Comparison of ENCODE assay signal across 20 cellular contexts in the genomic region with DNA sequence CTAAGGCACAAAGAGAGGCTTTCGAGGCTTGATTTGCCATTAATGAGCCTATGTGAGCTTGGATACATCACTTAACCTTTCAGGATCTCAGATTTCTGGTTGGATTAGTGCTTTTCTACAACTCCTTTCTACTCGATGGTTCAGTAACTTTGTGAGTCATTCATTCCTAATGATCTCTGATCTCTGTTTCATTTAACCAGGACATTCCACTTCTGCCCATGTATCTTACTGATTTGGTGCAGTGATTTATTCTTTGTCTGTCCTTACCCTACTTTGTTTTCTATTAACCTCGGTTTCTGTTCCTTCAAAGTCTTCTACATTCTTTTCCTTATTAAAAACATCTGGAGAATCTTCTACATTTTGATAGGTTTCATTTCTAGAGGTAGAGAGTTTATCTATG.
"Had no signal": no experiment of that assay in that cellular context is flagged by ENCODE, and none has a peak within 500 bp of the region (broad histone marks: within the 10 kb centered on the region; RNA-seq: fewer than 3 reads in every experiment).

No MANE protein-coding gene starts in this region.

- H3K4me1 ChIP-seq: left ventricle myocardium inferior had no signal

- H3K27ac ChIP-seq: left ventricle myocardium inferior had no signal

- ATAC-seq: activated CD8-positive, alpha-beta T cell treated with anti-CD3 and anti-CD28 coated beads for 36 hours; activated naive CD4-positive, alpha-beta T cell treated with anti-CD3 and anti-CD28 coated beads, Interleukin-2, amount 50 U/mL, for 72 hours; activated T-cell treated with anti-CD3 and anti-CD28 coated beads, Interleukin-2, amount 50 U/mL, for 72 hours; natural killer cell; right cardiac atrium; stimulated activated naive CD8-positive, alpha-beta T cell treated with anti-CD3 and anti-CD28 coated beads, Interleukin-15, Interleukin-2, amounts not matched to agents 100 U/mL and 50 U/mL, for 24 hours; T-helper 17 cell had no signal

- DNase-seq: activated CD4-positive, alpha-beta T cell treated with anti-CD3 and anti-CD28 coated beads for 48 hours; activated CD8-positive, alpha-beta T cell treated with anti-CD3 and anti-CD28 coated beads for 36 hours; activated gamma-delta T cell; activated T-cell treated with anti-CD3 and anti-CD28 coated beads, Interleukin-2, amount 50 U/mL, for 72 hours; amniotic stem cell; central memory CD4-positive, alpha-beta T cell; cortex of kidney; effector CD4-positive, alpha-beta T cell; islet precursor cell; left ventricle myocardium inferior; natural killer cell; nucleus accumbens; posterior cingulate gyrus; right cardiac atrium; small intestine; stimulated activated CD4-positive, alpha-beta T cell treated with anti-CD3 and anti-CD28 coated beads, Interleukin-4, amount 100 ng/mL, for 24 hours; stimulated activated naive CD8-positive, alpha-beta T cell treated with anti-CD3 and anti-CD28 coated beads, Interleukin-15, Interleukin-2, amounts not matched to agents 100 U/mL and 50 U/mL, for 24 hours; T-helper 17 cell; trophoblast cell had no signal

- H3K4me3 ChIP-seq: left ventricle myocardium inferior had no signal

- H3K9me3 ChIP-seq: left ventricle myocardium inferior had no signal

- H3K36me3 ChIP-seq: left ventricle myocardium inferior had no signal
